In the genomic region with DNA sequence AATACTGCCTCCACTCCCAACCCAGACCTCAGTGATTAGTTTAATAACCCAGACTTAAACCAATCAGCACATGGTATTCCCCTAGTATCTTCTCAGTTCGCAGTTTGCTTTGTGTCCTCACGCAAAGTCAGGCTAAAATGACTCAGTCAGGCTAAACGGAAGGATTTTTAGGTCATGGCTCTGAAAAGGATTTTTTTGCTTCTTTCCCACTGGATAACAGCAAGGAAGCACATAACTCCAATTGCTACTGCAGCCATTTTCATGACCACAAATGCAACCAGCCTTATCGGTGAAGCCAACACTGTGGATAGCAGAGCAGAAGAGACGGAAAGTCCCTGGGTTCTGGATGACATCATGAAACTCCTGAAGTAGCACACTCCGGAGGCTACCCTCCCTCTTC, we compare ENCODE assay signal across 18 cellular contexts.
A peak's percentile ranks its signal among the peaks of the same experiment; 100 is the strongest.
DNase-seq lines count a peak whose midpoint lies in the region; ATAC-seq and TF ChIP-seq lines count a peak whose summit lies in the region.
"Had no signal": no experiment of that assay in that cellular context is flagged by ENCODE, and none has a peak within 500 bp of the region (broad histone marks: within the 10 kb centered on the region; RNA-seq: fewer than 3 reads in every experiment).

No MANE protein-coding gene starts in this region.

- DNase-seq in AG09309 (ENCODE audit: low read depth) (peak; percentile 76), brain microvascular endothelial cell (peak; percentile 93), kidney tubule cell (ENCODE audit: low spot score) (peak; percentile 99), AG08396 (ENCODE audit: low spot score) (no peak), RPMI8226 (no peak), NOMO-1 treated with dmso at 0.1 percent for 144 hours (lab: John Stamatoyannopoulos, UW; ENCODE audit: unreplicated experiment) (no peak)
- DNase-seq: activated gamma-delta T cell treated with Interleukin-2 at 50 U/mL for 16 hours; AML-193; cerebellar nuclear complex; DND-41; NCI-H1436; NCI-H524; stimulated activated CD4-positive, alpha-beta T cell treated with anti-CD3 and anti-CD28 coated beads, Interleukin-2, amount 100 ng/mL, for 48 hours had no signal

- no peaks in the 10 kb centered on the region for H3K36me3 ChIP-seq in brain microvascular endothelial cell (replicated peaks)
- H3K36me3 ChIP-seq: pancreas had no signal

- in situ Hi-C loops in brain microvascular endothelial cell (cut with HindIII; ENCODE audit: low pct_ligation_motif_present, low sequenced_read_pairs) = no loop called here

- peak overlapping the region; percentile 42 for H3K27ac ChIP-seq in brain microvascular endothelial cell
- H3K27ac ChIP-seq: pancreas had no signal

- peak; percentile 56 for ATAC-seq in HG02852 (IDR thresholded peaks at IDR 0.05; ENCODE audit: unreplicated experiment)
- no peak for ATAC-seq in HG03432 (IDR thresholded peaks at IDR 0.05; ENCODE audit: unreplicated experiment)
- ATAC-seq: esophagus mucosa; stimulated activated memory B cell treated with anti-CD40 and anti-IgM and Interleukin-4, amounts not matched to agents 10 μg/mL and 1 μg/mL and 100 μg/mL, for 72 hours had no signal

- TF ChIP-seq CTCF in AG09309 (IDR thresholded peaks at IDR 0.05; ENCODE audit: control insufficient read depth, insufficient read depth, low read depth, low read length, missing control alignments) (no peak), brain microvascular endothelial cell (IDR thresholded peaks at IDR 0.05; ENCODE audit: low read depth, low read length, missing control alignments) (no peak)

- H3K27me3 ChIP-seq in brain microvascular endothelial cell (replicated peaks) = no peaks in the 10 kb centered on the region
- H3K27me3 ChIP-seq: pancreas had no signal

- H3K4me3 ChIP-seq in AG09309 (ENCODE audit: control insufficient read depth, low read depth, low read length) (no peak overlapping the region; the same call in 1 of the 2 replicates), brain microvascular endothelial cell (ENCODE audit: low read depth, low read length) (no peak overlapping the region)
- H3K4me3 ChIP-seq: pancreas had no signal

Comparison
In these comparisons a context has a peak if more than half of its experiments do, and no peak if none do; other contexts are left out.
1. DNase-seq: peak in AG09309 (single experiment), brain microvascular endothelial cell (single experiment) and kidney tubule cell (single experiment); none in AG08396 (single experiment), RPMI8226 (single experiment) and NOMO-1 treated with dmso at 0.1 percent for 144 hours (single experiment).